Comparison of ENCODE assay signal across 1 cellular context in the genomic region with DNA sequence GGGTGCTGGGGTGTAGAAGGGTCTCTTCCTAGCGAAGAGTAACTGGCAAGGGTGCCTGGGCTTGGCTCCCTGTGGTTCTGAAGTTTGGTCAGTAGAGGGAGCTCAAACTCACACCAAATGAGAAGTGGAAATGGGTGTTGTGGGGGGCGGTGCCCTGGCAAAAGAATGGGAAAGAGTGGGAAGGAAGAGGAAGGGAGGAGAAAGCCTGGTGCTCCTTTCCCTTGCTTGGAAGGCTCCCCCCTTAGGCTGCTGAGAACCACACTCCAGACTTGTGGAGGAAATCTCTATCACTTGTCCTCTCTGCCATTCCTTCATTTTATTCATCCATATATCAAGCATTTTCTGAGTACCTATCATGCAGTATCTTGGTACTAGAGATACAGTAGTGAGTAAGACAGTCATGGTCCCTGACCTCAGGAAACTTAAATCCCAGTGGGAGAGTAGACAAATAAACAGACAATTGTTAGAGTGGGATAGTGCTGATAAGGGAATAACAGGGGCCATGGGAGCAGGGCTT.
TF ChIP-seq lines count a peak whose summit lies in the region.

No MANE protein-coding gene starts in this region.

TF ChIP-seq in K562, 482 proteins besides CTCF, POLR2A, EP300 and RAD21 (continued from another document and continues in another):
- TF ChIP-seq, protein P1, sequence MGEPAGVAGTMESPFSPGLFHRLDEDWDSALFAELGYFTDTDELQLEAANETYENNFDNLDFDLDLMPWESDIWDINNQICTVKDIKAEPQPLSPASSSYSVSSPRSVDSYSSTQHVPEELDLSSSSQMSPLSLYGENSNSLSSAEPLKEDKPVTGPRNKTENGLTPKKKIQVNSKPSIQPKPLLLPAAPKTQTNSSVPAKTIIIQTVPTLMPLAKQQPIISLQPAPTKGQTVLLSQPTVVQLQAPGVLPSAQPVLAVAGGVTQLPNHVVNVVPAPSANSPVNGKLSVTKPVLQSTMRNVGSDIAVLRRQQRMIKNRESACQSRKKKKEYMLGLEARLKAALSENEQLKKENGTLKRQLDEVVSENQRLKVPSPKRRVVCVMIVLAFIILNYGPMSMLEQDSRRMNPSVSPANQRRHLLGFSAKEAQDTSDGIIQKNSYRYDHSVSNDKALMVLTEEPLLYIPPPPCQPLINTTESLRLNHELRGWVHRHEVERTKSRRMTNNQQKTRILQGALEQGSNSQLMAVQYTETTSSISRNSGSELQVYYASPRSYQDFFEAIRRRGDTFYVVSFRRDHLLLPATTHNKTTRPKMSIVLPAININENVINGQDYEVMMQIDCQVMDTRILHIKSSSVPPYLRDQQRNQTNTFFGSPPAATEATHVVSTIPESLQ (CRISPR knock-in tag; IDR thresholded peaks at IDR 0.05) = no peak
- TF ChIP-seq, protein P2, sequence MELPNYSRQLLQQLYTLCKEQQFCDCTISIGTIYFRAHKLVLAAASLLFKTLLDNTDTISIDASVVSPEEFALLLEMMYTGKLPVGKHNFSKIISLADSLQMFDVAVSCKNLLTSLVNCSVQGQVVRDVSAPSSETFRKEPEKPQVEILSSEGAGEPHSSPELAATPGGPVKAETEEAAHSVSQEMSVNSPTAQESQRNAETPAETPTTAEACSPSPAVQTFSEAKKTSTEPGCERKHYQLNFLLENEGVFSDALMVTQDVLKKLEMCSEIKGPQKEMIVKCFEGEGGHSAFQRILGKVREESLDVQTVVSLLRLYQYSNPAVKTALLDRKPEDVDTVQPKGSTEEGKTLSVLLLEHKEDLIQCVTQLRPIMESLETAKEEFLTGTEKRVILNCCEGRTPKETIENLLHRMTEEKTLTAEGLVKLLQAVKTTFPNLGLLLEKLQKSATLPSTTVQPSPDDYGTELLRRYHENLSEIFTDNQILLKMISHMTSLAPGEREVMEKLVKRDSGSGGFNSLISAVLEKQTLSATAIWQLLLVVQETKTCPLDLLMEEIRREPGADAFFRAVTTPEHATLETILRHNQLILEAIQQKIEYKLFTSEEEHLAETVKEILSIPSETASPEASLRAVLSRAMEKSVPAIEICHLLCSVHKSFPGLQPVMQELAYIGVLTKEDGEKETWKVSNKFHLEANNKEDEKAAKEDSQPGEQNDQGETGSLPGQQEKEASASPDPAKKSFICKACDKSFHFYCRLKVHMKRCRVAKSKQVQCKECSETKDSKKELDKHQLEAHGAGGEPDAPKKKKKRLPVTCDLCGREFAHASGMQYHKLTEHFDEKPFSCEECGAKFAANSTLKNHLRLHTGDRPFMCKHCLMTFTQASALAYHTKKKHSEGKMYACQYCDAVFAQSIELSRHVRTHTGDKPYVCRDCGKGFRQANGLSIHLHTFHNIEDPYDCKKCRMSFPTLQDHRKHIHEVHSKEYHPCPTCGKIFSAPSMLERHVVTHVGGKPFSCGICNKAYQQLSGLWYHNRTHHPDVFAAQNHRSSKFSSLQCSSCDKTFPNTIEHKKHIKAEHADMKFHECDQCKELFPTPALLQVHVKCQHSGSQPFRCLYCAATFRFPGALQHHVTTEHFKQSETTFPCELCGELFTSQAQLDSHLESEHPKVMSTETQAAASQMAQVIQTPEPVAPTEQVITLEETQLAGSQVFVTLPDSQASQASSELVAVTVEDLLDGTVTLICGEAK (IDR thresholded peaks at IDR 0.05) = 0 out of 2 replicates have a peak, but pooled peaks have one; percentile 44
- TF ChIP-seq, protein P2 (CRISPR knock-in tag; IDR thresholded peaks at IDR 0.05) = no peak
- TF ChIP-seq STAT5B (CRISPR knock-in tag; IDR thresholded peaks at IDR 0.05) = no peak
- 0 out of 2 replicates have a peak, but pooled peaks have one; percentile 11 for TF ChIP-seq NFIC (IDR thresholded peaks at IDR 0.05)
- no peak for TF ChIP-seq ZC3H4 (CRISPR knock-in tag; IDR thresholded peaks at IDR 0.05; ENCODE audit: borderline replicate concordance)
- no peak for TF ChIP-seq SRF (CRISPR knock-in tag; IDR thresholded peaks at IDR 0.05)
- no peak for TF ChIP-seq ZNF583 (CRISPR knock-in tag; IDR thresholded peaks at IDR 0.05)
- no peak for TF ChIP-seq MCM3 (IDR thresholded peaks at IDR 0.05)
- no peak for TF ChIP-seq BRCA1 (IDR thresholded peaks at IDR 0.05)
- TF ChIP-seq BRCA1 (CRISPR knock-in tag; IDR thresholded peaks at IDR 0.05) = no peak
- TF ChIP-seq, protein P3, sequence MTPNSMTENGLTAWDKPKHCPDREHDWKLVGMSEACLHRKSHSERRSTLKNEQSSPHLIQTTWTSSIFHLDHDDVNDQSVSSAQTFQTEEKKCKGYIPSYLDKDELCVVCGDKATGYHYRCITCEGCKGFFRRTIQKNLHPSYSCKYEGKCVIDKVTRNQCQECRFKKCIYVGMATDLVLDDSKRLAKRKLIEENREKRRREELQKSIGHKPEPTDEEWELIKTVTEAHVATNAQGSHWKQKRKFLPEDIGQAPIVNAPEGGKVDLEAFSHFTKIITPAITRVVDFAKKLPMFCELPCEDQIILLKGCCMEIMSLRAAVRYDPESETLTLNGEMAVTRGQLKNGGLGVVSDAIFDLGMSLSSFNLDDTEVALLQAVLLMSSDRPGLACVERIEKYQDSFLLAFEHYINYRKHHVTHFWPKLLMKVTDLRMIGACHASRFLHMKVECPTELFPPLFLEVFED (CRISPR knock-in tag; conservative IDR thresholded peaks at IDR 0.05) = no peak
- TF ChIP-seq, protein P4, sequence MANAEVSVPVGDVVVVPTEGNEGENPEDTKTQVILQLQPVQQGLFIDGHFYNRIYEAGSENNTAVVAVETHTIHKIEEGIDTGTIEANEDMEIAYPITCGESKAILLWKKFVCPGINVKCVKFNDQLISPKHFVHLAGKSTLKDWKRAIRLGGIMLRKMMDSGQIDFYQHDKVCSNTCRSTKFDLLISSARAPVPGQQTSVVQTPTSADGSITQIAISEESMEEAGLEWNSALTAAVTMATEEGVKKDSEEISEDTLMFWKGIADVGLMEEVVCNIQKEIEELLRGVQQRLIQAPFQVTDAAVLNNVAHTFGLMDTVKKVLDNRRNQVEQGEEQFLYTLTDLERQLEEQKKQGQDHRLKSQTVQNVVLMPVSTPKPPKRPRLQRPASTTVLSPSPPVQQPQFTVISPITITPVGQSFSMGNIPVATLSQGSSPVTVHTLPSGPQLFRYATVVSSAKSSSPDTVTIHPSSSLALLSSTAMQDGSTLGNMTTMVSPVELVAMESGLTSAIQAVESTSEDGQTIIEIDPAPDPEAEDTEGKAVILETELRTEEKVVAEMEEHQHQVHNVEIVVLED (CRISPR knock-in tag; IDR thresholded peaks at IDR 0.05) = no peak
- TF ChIP-seq KDM5B (IDR thresholded peaks at IDR 0.05; ENCODE audit: insufficient replicate concordance, low read depth, low read length) = no peak
- no peak for TF ChIP-seq TAF15 (IDR thresholded peaks at IDR 0.05; ENCODE audit: low read depth, low read length)
- TF ChIP-seq TEAD1 (CRISPR knock-in tag; IDR thresholded peaks at IDR 0.05) = no peak
- peak; percentile 71; the same call in 1 of the 2 replicates for TF ChIP-seq CC2D1A (IDR thresholded peaks at IDR 0.05)
- no peak for TF ChIP-seq RNF2 (IDR thresholded peaks at IDR 0.05)
- TF ChIP-seq, protein P5, sequence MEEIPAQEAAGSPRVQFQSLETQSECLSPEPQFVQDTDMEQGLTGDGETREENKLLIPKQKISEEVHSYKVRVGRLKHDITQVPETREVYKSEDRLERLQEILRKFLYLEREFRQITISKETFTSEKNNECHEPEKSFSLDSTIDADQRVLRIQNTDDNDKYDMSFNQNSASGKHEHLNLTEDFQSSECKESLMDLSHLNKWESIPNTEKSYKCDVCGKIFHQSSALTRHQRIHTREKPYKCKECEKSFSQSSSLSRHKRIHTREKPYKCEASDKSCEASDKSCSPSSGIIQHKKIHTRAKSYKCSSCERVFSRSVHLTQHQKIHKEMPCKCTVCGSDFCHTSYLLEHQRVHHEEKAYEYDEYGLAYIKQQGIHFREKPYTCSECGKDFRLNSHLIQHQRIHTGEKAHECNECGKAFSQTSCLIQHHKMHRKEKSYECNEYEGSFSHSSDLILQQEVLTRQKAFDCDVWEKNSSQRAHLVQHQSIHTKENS (CRISPR knock-in tag; IDR thresholded peaks at IDR 0.05) = no peak
- TF ChIP-seq RBM15 (IDR thresholded peaks at IDR 0.05; ENCODE audit: insufficient read depth, low read length) = no peak
- TF ChIP-seq ERF (CRISPR knock-in tag; IDR thresholded peaks at IDR 0.05) = no peak
- TF ChIP-seq TOE1 (IDR thresholded peaks at IDR 0.05; ENCODE audit: borderline replicate concordance) = no peak
- TF ChIP-seq TOE1 (CRISPR knock-in tag; IDR thresholded peaks at IDR 0.05; ENCODE audit: borderline replicate concordance, low read depth) = no peak
- TF ChIP-seq, protein P6, sequence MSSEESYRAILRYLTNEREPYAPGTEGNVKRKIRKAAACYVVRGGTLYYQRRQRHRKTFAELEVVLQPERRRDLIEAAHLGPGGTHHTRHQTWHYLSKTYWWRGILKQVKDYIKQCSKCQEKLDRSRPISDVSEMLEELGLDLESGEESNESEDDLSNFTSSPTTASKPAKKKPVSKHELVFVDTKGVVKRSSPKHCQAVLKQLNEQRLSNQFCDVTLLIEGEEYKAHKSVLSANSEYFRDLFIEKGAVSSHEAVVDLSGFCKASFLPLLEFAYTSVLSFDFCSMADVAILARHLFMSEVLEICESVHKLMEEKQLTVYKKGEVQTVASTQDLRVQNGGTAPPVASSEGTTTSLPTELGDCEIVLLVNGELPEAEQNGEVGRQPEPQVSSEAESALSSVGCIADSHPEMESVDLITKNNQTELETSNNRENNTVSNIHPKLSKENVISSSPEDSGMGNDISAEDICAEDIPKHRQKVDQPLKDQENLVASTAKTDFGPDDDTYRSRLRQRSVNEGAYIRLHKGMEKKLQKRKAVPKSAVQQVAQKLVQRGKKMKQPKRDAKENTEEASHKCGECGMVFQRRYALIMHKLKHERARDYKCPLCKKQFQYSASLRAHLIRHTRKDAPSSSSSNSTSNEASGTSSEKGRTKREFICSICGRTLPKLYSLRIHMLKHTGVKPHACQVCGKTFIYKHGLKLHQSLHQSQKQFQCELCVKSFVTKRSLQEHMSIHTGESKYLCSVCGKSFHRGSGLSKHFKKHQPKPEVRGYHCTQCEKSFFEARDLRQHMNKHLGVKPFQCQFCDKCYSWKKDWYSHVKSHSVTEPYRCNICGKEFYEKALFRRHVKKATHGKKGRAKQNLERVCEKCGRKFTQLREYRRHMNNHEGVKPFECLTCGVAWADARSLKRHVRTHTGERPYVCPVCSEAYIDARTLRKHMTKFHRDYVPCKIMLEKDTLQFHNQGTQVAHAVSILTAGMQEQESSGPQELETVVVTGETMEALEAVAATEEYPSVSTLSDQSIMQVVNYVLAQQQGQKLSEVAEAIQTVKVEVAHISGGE (CRISPR knock-in tag; IDR thresholded peaks at IDR 0.05) = no peak
- TF ChIP-seq, protein P7, sequence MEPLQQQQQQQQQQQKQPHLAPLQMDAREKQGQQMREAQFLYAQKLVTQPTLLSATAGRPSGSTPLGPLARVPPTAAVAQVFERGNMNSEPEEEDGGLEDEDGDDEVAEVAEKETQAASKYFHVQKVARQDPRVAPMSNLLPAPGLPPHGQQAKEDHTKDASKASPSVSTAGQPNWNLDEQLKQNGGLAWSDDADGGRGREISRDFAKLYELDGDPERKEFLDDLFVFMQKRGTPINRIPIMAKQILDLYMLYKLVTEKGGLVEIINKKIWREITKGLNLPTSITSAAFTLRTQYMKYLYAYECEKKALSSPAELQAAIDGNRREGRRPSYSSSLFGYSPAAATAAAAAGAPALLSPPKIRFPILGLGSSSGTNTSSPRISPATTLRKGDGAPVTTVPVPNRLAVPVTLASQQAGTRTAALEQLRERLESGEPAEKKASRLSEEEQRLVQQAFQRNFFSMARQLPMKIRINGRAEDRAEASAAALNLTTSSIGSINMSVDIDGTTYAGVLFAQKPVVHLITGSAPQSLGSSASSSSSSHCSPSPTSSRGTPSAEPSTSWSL (CRISPR knock-in tag; IDR thresholded peaks at IDR 0.05; ENCODE audit: borderline replicate concordance) = no peak
- TF ChIP-seq, protein P8, sequence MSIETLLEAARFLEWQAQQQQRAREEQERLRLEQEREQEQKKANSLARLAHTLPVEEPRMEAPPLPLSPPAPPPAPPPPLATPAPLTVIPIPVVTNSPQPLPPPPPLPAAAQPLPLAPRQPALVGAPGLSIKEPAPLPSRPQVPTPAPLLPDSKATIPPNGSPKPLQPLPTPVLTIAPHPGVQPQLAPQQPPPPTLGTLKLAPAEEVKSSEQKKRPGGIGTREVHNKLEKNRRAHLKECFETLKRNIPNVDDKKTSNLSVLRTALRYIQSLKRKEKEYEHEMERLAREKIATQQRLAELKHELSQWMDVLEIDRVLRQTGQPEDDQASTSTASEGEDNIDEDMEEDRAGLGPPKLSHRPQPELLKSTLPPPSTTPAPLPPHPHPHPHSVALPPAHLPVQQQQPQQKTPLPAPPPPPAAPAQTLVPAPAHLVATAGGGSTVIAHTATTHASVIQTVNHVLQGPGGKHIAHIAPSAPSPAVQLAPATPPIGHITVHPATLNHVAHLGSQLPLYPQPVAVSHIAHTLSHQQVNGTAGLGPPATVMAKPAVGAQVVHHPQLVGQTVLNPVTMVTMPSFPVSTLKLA (conservative IDR thresholded peaks at IDR 0.05) = no peak
- no peak for TF ChIP-seq U2AF2 (optimal IDR thresholded peaks at IDR 0.05; ENCODE audit: low read depth, low read length)
- TF ChIP-seq ZNF436 (CRISPR knock-in tag; IDR thresholded peaks at IDR 0.05) = no peak
- no peak for TF ChIP-seq POLR3A (IDR thresholded peaks at IDR 0.05; ENCODE audit: borderline replicate concordance, extremely low read depth, insufficient read depth, insufficient read length)
- no peak for TF ChIP-seq YY1 (IDR thresholded peaks at IDR 0.05; ENCODE audit: borderline replicate concordance in 1 of 3, control insufficient read depth in 1 of 3, extremely low read depth in 1 of 3, insufficient read depth in 3 of 3, insufficient read length in 1 of 3, insufficient replicate concordance in 2 of 3, low read depth in 1 of 3, low read length in 2 of 3)
- no peak for TF ChIP-seq SIRT6 (IDR thresholded peaks at IDR 0.05; ENCODE audit: low read depth, low read length)
- 0 out of 2 replicates have a peak, but pooled peaks have one; percentile 15 for TF ChIP-seq CTBP1 (IDR thresholded peaks at IDR 0.05; ENCODE audit: borderline replicate concordance)
- TF ChIP-seq PPARD (CRISPR knock-in tag; IDR thresholded peaks at IDR 0.05) = no peak
- TF ChIP-seq ELF4 (CRISPR knock-in tag; IDR thresholded peaks at IDR 0.05) = no peak
